Comparison of ENCODE assay signal across 9 cellular contexts in the genomic region with DNA sequence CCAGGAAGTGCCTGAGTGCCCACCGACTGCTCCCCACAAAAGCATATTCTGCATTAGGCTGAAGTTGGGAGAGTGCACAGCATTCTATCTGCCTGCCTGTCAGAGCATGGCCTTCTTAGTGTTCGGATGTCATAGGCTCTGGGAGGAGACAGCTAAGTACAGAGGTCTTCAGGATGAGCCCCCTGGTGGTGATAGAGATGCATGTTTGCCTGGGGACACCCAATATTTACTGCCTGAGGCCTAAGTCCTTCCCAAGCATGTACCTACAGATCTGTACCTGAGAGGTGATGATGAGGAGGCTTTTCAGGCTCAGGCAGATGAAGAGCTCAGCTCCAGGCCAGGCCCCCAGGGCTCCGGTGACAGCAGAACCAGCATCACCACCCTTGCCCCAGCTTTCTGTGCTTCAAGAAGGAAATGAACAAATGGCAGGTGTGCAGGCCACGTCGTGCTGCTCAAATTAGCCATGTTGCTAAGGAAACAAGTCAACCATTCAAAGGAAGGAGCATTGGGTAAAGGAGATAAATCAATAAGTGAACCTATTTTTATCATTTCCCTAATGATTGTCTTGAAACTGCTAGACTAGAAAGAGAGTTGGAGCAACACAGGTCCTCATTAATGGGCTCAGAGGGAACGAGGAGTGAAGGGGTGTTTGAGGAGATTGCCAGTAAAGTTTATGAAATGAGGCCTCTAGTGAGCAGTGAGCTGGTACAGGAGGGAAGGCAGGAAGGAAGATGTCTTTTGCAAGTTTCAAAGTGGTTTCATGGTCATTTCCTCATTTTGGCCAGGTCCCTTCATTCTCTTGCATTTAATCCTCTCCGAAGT.
DNase-seq lines count a peak whose midpoint lies in the region; ATAC-seq, FAIRE-seq and TF ChIP-seq lines count a peak whose summit lies in the region.
"Had no signal": no experiment of that assay in that cellular context is flagged by ENCODE, and none has a peak within 500 bp of the region (broad histone marks: within the 10 kb centered on the region; RNA-seq: fewer than 3 reads in every experiment).

No MANE protein-coding gene starts in this region.

- no peaks in the 10 kb centered on the region for H3K36me3 ChIP-seq in RWPE2 (ENCODE audit: low read depth)

- no peaks in the 10 kb centered on the region for H3K4me1 ChIP-seq in RWPE2 (ENCODE audit: insufficient read depth, poor library complexity, severe bottlenecking)

- no peak for FAIRE-seq in urothelium cell line (lab: Jason Lieb, UNC)
- FAIRE-seq: colon had no signal

- no peak overlapping the region for H3K27ac ChIP-seq in RWPE2 (ENCODE audit: poor library complexity, severe bottlenecking)

- ATAC-seq in GM21786 (IDR thresholded peaks at IDR 0.05; ENCODE audit: unreplicated experiment) = peak; percentile 53
- ATAC-seq in RWPE2 (ENCODE audit: low read depth) = no peak; the same call in 2 of the 3 replicates

- no peaks in the 10 kb centered on the region for H3K9me3 ChIP-seq in RWPE2 (ENCODE audit: severe bottlenecking)

- DNase-seq in stimulated activated CD4-positive, alpha-beta T cell treated with anti-CD3 and anti-CD28 coated beads, Interleukin-1b, Interleukin-23, amount 100 ng/mL, for 48 hours = peak; percentile 15
- no peak for DNase-seq in stimulated activated CD4-positive, alpha-beta T cell treated with anti-CD3 and anti-CD28 coated beads, Interleukin-4, amount 100 ng/mL, for 24 hours
- DNase-seq in HuH-7 (ENCODE audit: low spot score) (peak; percentile 47), RWPE2 (ENCODE audit: low spot score) (no peak), iPS-NIHi7 (ENCODE audit: extremely low spot score) (peak; percentile 85), urothelium cell line (ENCODE audit: low spot score) (no peak)
- DNase-seq in stimulated activated naive CD4-positive, alpha-beta T cell (lab: John Stamatoyannopoulos, UW) = no peak

- no peaks in the 10 kb centered on the region for H3K27me3 ChIP-seq in RWPE2 (ENCODE audit: insufficient read depth, poor library complexity, severe bottlenecking)

- TF ChIP-seq CTCF in RWPE2 (IDR thresholded peaks at IDR 0.05; ENCODE audit: poor library complexity, severe bottlenecking) = peak; percentile 14

- no peak overlapping the region for H3K4me3 ChIP-seq in RWPE2 (ENCODE audit: severe bottlenecking)

Comparison
In these comparisons a context has a peak if more than half of its experiments do, and no peak if none do; other contexts are left out.
1. DNase-seq: peak in stimulated activated CD4-positive, alpha-beta T cell treated with anti-CD3 and anti-CD28 coated beads, Interleukin-1b, Interleukin-23, amount 100 ng/mL, for 48 hours (single experiment), HuH-7 (single experiment) and iPS-NIHi7 (single experiment); none in stimulated activated CD4-positive, alpha-beta T cell treated with anti-CD3 and anti-CD28 coated beads, Interleukin-4, amount 100 ng/mL, for 24 hours (single experiment), RWPE2 (single experiment), urothelium cell line (single experiment) and stimulated activated naive CD4-positive, alpha-beta T cell (0 of 6).